In genomic region chr3:179811321-179812095, GRCh38 we compare ENCODE assay signal across 9 cellular contexts.
DNase-seq lines count a peak whose midpoint lies in the region; ATAC-seq, FAIRE-seq and TF ChIP-seq lines count a peak whose summit lies in the region.
"Had no signal": no experiment of that assay in that cellular context is flagged by ENCODE, and none has a peak within 500 bp of the region (broad histone marks: within the 10 kb centered on the region; RNA-seq: fewer than 3 reads in every experiment).

No MANE protein-coding gene starts in this region.

- ATAC-seq in right lobe of liver: peak; percentile 69 to 90 (median 78)

- H3K4me3 ChIP-seq in KMS-11 (IDR thresholded peaks at IDR 0.05; ENCODE audit: insufficient read depth, low read depth, low read length): no peak overlapping the region
- no peak overlapping the region for H3K4me3 ChIP-seq in choroid plexus epithelial cell (ENCODE audit: low read depth, low read length)
- H3K4me3 ChIP-seq in right lobe of liver: no peak overlapping the region

- peak; percentile 5 for DNase-seq in stimulated activated CD4-positive, alpha-beta T cell treated with anti-CD3 and anti-CD28 coated beads, Interleukin-15, amount 100 ng/mL, for 24 hours
- DNase-seq in stimulated activated CD4-positive, alpha-beta T cell treated with anti-CD3 and anti-CD28 coated beads, Interleukin-12 subunit alpha, Interleukin-12 subunit beta, amount 100 ng/mL, for 4 hours: no peak
- peak; percentile 46 for DNase-seq in H54 (ENCODE audit: insufficient read length, low spot score)
- DNase-seq in OCI-M1 (lab: John Stamatoyannopoulos, UW): peak; percentile 82
- peak; percentile 90 for DNase-seq in choroid plexus epithelial cell (ENCODE audit: low read depth)
- no peak for DNase-seq in right lobe of liver
- DNase-seq in ureter (ENCODE audit: low spot score): no peak
- DNase-seq: natural killer cell had no signal

- H4K20me1 ChIP-seq in KMS-11 (ENCODE audit: insufficient read depth): no peaks in the 10 kb centered on the region

- H3K4me2 ChIP-seq in KMS-11: no peak overlapping the region

- H3K9me3 ChIP-seq in right lobe of liver: no peaks in the 10 kb centered on the region

- no peaks in the 10 kb centered on the region for H3K36me3 ChIP-seq in KMS-11 (ENCODE audit: insufficient read depth)
- no peaks in the 10 kb centered on the region for H3K36me3 ChIP-seq in right lobe of liver

- TF ChIP-seq POLR2A in H54 (IDR thresholded peaks at IDR 0.05; ENCODE audit: low read depth, low read length) (no peak), right lobe of liver (IDR thresholded peaks at IDR 0.05) (no peak)

- H3K79me2 ChIP-seq in KMS-11 (ENCODE audit: insufficient read depth, low read depth): no peaks in the 10 kb centered on the region

- no peak overlapping the region for H3K9ac ChIP-seq in KMS-11

- TF ChIP-seq CTCF in KMS-11 (conservative IDR thresholded peaks at IDR 0.05; ENCODE audit: low read depth, low read length) (peak; percentile 83), choroid plexus epithelial cell (conservative IDR thresholded peaks at IDR 0.05; ENCODE audit: low read depth, low read length) (peak; percentile 85), right lobe of liver (IDR thresholded peaks at IDR 0.05) (peak; percentile 47 to 68 (median 52))

- H3K27me3 ChIP-seq in KMS-11 (ENCODE audit: insufficient read depth, low read depth): no peaks in the 10 kb centered on the region
- H3K27me3 ChIP-seq in right lobe of liver: no peaks in the 10 kb centered on the region

- H2AFZ ChIP-seq in KMS-11 (ENCODE audit: low read depth): peak overlapping the region; percentile 45

- H3K27ac ChIP-seq in KMS-11: no peak overlapping the region
- H3K27ac ChIP-seq in right lobe of liver: no peak overlapping the region

- WGBS in right lobe of liver (ENCODE audit: insufficient coverage, low coverage, low lambda C conversion rate, missing lambda C conversion rate): 14% methylated on average over 9 of the region's 9 CpGs

- intact Hi-C loops in right lobe of liver (cut with DNase I): no loop called here

- FAIRE-seq in H54 (lab: Jason Lieb, UNC): peak; percentile 100

- H3K4me1 ChIP-seq in KMS-11 (ENCODE audit: low read depth, poor library complexity, severe bottlenecking): no peaks in the 10 kb centered on the region
- H3K4me1 ChIP-seq in right lobe of liver: no peaks in the 10 kb centered on the region

Comparison
In these comparisons a context has a peak if more than half of its experiments do, and no peak if none do; other contexts are left out.
1. DNase-seq: peak in stimulated activated CD4-positive, alpha-beta T cell treated with anti-CD3 and anti-CD28 coated beads, Interleukin-15, amount 100 ng/mL, for 24 hours (single experiment), H54 (single experiment), OCI-M1 (single experiment) and choroid plexus epithelial cell (single experiment); none in stimulated activated CD4-positive, alpha-beta T cell treated with anti-CD3 and anti-CD28 coated beads, Interleukin-12 subunit alpha, Interleukin-12 subunit beta, amount 100 ng/mL, for 4 hours (single experiment), right lobe of liver (0 of 3) and ureter (single experiment).
2. Peak in every context shown above with its lines, with median percentiles within 50 percentile points of each other: CTCF ChIP-seq.